ENCODE assay signal across 1 cellular context in the genomic region with DNA sequence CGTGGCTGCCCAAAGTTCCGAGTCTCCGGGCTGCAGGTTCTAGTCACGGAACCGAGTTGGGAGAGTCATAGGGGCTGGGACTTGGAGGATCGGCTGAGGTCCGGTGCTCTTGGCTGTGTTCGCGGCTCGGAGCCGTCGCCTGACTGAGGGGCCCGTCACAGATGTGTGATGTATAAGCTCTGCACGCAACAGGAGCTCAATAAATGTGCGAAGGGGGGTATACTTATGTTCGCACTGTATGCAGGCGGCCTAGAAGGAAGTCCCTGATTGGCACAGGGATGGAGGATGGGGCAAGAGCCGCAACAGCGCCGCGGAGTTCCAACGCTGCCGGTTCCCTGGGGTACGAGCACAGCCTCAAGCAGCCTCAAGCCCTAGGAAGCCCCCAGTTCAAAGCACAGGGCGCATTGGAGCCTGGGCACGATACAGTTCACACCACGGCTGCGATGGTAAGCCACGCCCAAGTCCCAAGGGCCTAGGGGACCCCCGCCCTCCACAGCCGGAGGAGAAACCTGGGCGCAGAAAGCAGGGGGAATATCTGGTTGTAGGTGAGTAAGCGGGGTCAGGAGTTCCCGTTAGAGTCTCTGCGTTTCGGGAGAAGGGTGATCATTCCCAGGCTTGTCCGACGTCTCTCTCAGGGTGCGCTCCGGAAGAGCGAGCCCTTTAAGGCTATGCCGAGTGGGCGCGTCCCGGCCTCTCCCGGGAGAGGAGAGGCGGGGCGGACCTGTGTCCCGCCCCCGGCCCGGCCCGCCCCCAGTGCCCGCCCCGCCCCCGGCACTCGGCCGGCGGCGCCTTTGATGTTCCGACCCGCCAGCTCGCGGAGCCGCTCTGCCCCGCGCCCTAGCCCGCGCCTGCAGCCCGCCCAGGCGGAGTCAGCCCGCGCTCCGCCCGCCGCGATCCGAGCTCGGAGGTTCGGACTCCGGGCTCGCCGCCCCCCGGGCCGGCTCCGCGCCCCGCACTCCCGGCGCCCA.
TF ChIP-seq lines count a peak whose summit lies in the region.

TSS of gene TCF7 (plus strand) at position 774 of the 968 bp plus-strand sequence. CDS start 226 bp downstream, outside the sequence.

TF ChIP-seq in HepG2, 621 proteins besides CTCF, POLR2A, EP300 and RAD21 (continued from another document and continues in another):
- TF ChIP-seq, protein P1, sequence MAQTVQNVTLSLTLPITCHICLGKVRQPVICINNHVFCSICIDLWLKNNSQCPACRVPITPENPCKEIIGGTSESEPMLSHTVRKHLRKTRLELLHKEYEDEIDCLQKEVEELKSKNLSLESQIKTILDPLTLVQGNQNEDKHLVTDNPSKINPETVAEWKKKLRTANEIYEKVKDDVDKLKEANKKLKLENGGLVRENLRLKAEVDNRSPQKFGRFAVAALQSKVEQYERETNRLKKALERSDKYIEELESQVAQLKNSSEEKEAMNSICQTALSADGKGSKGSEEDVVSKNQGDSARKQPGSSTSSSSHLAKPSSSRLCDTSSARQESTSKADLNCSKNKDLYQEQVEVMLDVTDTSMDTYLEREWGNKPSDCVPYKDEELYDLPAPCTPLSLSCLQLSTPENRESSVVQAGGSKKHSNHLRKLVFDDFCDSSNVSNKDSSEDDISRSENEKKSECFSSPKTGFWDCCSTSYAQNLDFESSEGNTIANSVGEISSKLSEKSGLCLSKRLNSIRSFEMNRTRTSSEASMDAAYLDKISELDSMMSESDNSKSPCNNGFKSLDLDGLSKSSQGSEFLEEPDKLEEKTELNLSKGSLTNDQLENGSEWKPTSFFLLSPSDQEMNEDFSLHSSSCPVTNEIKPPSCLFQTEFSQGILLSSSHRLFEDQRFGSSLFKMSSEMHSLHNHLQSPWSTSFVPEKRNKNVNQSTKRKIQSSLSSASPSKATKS (CRISPR knock-in tag; IDR thresholded peaks at IDR 0.05) = 0 out of 2 replicates have a peak, but pooled peaks have one; percentile 61
- TF ChIP-seq, protein P2, sequence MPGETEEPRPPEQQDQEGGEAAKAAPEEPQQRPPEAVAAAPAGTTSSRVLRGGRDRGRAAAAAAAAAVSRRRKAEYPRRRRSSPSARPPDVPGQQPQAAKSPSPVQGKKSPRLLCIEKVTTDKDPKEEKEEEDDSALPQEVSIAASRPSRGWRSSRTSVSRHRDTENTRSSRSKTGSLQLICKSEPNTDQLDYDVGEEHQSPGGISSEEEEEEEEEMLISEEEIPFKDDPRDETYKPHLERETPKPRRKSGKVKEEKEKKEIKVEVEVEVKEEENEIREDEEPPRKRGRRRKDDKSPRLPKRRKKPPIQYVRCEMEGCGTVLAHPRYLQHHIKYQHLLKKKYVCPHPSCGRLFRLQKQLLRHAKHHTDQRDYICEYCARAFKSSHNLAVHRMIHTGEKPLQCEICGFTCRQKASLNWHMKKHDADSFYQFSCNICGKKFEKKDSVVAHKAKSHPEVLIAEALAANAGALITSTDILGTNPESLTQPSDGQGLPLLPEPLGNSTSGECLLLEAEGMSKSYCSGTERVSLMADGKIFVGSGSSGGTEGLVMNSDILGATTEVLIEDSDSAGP (CRISPR knock-in tag; IDR thresholded peaks at IDR 0.05; ENCODE audit: borderline replicate concordance) = peak; percentile 99
- TF ChIP-seq ARID4A (CRISPR knock-in tag; IDR thresholded peaks at IDR 0.05; ENCODE audit: borderline replicate concordance) (peak; percentile 11; the same call in 1 of the 2 replicates), ZNF530 (CRISPR knock-in tag; IDR thresholded peaks at IDR 0.05; ENCODE audit: low read depth) (no peak), RBM39 (IDR thresholded peaks at IDR 0.05; ENCODE audit: low read depth, low read length, poor library complexity, severe bottlenecking) (no peak), ZNF747 (CRISPR knock-in tag; IDR thresholded peaks at IDR 0.05; ENCODE audit: borderline replicate concordance) (no peak), PPARG (CRISPR knock-in tag; conservative IDR thresholded peaks at IDR 0.05) (no peak), SRF (IDR thresholded peaks at IDR 0.05; ENCODE audit: low read depth, low read length) (peak; percentile 97), ZKSCAN8 (CRISPR knock-in tag; IDR thresholded peaks at IDR 0.05; ENCODE audit: borderline replicate concordance) (peak; percentile 51; the same call in 1 of the 2 replicates), SP2 (CRISPR knock-in tag; IDR thresholded peaks at IDR 0.05) (no peak), ZNF230 (CRISPR knock-in tag; IDR thresholded peaks at IDR 0.05) (no peak), HMG20B (CRISPR knock-in tag; conservative IDR thresholded peaks at IDR 0.05) (no peak), ZNF275 (CRISPR knock-in tag; IDR thresholded peaks at IDR 0.05; ENCODE audit: borderline replicate concordance) (no peak), HOXA3 (CRISPR knock-in tag; IDR thresholded peaks at IDR 0.05) (peak; percentile 15; the same call in 1 of the 2 replicates), ZEB1 (IDR thresholded peaks at IDR 0.05; ENCODE audit: insufficient replicate concordance, low read depth) (no peak), ZNF343 (CRISPR knock-in tag; IDR thresholded peaks at IDR 0.05) (no peak), CBX5 (CRISPR knock-in tag; IDR thresholded peaks at IDR 0.05; ENCODE audit: borderline replicate concordance) (no peak), ZBTB49 (CRISPR knock-in tag; IDR thresholded peaks at IDR 0.05; ENCODE audit: borderline replicate concordance) (no peak), EHMT2 (IDR thresholded peaks at IDR 0.05; ENCODE audit: borderline replicate concordance, low read depth, low read length) (no peak), ADNP (CRISPR knock-in tag; IDR thresholded peaks at IDR 0.05) (no peak), JUN (CRISPR knock-in tag; IDR thresholded peaks at IDR 0.05) (no peak), FOXO1 (CRISPR knock-in tag; IDR thresholded peaks at IDR 0.05) (no peak)
- TF ChIP-seq, protein P3, sequence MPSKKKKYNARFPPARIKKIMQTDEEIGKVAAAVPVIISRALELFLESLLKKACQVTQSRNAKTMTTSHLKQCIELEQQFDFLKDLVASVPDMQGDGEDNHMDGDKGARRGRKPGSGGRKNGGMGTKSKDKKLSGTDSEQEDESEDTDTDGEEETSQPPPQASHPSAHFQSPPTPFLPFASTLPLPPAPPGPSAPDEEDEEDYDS (CRISPR knock-in tag; IDR thresholded peaks at IDR 0.05) = peak; percentile 57; the same call in 1 of the 2 replicates
- TF ChIP-seq, protein P4, sequence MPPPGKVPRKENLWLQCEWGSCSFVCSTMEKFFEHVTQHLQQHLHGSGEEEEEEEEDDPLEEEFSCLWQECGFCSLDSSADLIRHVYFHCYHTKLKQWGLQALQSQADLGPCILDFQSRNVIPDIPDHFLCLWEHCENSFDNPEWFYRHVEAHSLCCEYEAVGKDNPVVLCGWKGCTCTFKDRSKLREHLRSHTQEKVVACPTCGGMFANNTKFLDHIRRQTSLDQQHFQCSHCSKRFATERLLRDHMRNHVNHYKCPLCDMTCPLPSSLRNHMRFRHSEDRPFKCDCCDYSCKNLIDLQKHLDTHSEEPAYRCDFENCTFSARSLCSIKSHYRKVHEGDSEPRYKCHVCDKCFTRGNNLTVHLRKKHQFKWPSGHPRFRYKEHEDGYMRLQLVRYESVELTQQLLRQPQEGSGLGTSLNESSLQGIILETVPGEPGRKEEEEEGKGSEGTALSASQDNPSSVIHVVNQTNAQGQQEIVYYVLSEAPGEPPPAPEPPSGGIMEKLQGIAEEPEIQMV (CRISPR knock-in tag; IDR thresholded peaks at IDR 0.05; ENCODE audit: low read depth) = no peak
- TF ChIP-seq, protein P5, sequence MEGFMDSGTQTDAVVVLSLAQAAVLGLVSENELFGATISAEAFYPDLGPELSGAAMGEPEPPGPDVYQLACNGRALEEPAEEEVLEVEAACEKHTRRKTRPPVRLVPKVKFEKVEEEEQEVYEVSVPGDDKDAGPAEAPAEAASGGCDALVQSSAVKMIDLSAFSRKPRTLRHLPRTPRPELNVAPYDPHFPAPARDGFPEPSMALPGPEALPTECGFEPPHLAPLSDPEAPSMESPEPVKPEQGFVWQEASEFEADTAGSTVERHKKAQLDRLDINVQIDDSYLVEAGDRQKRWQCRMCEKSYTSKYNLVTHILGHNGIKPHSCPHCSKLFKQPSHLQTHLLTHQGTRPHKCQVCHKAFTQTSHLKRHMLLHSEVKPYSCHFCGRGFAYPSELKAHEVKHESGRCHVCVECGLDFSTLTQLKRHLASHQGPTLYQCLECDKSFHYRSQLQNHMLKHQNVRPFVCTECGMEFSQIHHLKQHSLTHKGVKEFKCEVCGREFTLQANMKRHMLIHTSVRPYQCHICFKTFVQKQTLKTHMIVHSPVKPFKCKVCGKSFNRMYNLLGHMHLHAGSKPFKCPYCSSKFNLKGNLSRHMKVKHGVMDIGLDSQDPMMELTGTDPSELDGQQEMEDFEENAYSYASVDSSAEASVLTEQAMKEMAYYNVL (CRISPR knock-in tag; IDR thresholded peaks at IDR 0.05; ENCODE audit: borderline replicate concordance) = no peak
- TF ChIP-seq, protein P6, sequence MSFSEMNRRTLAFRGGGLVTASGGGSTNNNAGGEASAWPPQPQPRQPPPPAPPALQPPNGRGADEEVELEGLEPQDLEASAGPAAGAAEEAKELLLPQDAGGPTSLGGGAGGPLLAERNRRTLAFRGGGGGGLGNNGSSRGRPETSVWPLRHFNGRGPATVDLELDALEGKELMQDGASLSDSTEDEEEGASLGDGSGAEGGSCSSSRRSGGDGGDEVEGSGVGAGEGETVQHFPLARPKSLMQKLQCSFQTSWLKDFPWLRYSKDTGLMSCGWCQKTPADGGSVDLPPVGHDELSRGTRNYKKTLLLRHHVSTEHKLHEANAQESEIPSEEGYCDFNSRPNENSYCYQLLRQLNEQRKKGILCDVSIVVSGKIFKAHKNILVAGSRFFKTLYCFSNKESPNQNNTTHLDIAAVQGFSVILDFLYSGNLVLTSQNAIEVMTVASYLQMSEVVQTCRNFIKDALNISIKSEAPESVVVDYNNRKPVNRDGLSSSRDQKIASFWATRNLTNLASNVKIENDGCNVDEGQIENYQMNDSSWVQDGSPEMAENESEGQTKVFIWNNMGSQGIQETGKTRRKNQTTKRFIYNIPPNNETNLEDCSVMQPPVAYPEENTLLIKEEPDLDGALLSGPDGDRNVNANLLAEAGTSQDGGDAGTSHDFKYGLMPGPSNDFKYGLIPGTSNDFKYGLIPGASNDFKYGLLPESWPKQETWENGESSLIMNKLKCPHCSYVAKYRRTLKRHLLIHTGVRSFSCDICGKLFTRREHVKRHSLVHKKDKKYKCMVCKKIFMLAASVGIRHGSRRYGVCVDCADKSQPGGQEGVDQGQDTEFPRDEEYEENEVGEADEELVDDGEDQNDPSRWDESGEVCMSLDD (CRISPR knock-in tag; IDR thresholded peaks at IDR 0.05; ENCODE audit: borderline replicate concordance) = no peak
